ENCODE assay signal across 24 cellular contexts in genomic region chr13:29515372-29515771, GRCh38.
"Had no signal": no experiment of that assay in that cellular context is flagged by ENCODE, and none has a peak within 500 bp of the region (broad histone marks: within the 10 kb centered on the region; RNA-seq: fewer than 3 reads in every experiment).

No MANE protein-coding gene starts in this region.

- H3K27me3 Mint-ChIP-seq: activated CD4-positive, alpha-beta memory T cell treated with anti-CD3 and anti-CD28 coated beads for 36 hours; activated naive CD8-positive, alpha-beta T cell; memory B cell; stimulated activated naive B cell treated with anti-CD40 and anti-IgM and Interleukin-4, amounts not matched to agents 10 μg/mL and 1 μg/mL and 100 μg/mL, for 72 hours had no signal

- H3K4me1 Mint-ChIP-seq: endodermal cell; memory B cell; stimulated activated naive B cell treated with anti-CD40 and anti-IgM and Interleukin-4, amounts not matched to agents 10 μg/mL and 1 μg/mL and 100 μg/mL, for 72 hours had no signal

- H3K4me3 Mint-ChIP-seq: activated CD4-positive, alpha-beta memory T cell treated with anti-CD3 and anti-CD28 coated beads for 36 hours; activated naive CD8-positive, alpha-beta T cell; endodermal cell; memory B cell; nephron; stimulated activated naive B cell treated with anti-CD40 and anti-IgM and Interleukin-4, amounts not matched to agents 10 μg/mL and 1 μg/mL and 100 μg/mL, for 72 hours; T-helper 1 cell treated with Interleukin-12 subunit alpha and Interleukin-12 subunit beta and Interleukin-4 antibody, amounts not matched to agents 30 μg/mL and 1 μg/mL, for 36 hours had no signal

- H3K27me3 ChIP-seq: adrenal gland, ascending aorta, breast epithelium, colonic mucosa, heart left ventricle, right lobe of liver, upper lobe of right lung had no signal

- H3K4me1 ChIP-seq: adrenal gland, ascending aorta, breast epithelium, colonic mucosa, right lobe of liver, upper lobe of right lung had no signal

- H3K4me3 ChIP-seq: adrenal gland, ascending aorta, breast epithelium, colonic mucosa, heart left ventricle, right lobe of liver, thoracic aorta, upper lobe of right lung had no signal

- H3K27ac Mint-ChIP-seq: activated CD4-positive, alpha-beta memory T cell treated with anti-CD3 and anti-CD28 coated beads for 36 hours; activated naive CD8-positive, alpha-beta T cell; endodermal cell; memory B cell; nephron; stimulated activated naive B cell treated with anti-CD40 and anti-IgM and Interleukin-4, amounts not matched to agents 10 μg/mL and 1 μg/mL and 100 μg/mL, for 72 hours; T-helper 1 cell treated with Interleukin-12 subunit alpha and Interleukin-12 subunit beta and Interleukin-4 antibody, amounts not matched to agents 30 μg/mL and 1 μg/mL, for 36 hours had no signal

- H3K9me3 Mint-ChIP-seq: activated CD4-positive, alpha-beta memory T cell treated with anti-CD3 and anti-CD28 coated beads for 36 hours; endodermal cell; memory B cell; nephron; stimulated activated naive B cell treated with anti-CD40 and anti-IgM and Interleukin-4, amounts not matched to agents 10 μg/mL and 1 μg/mL and 100 μg/mL, for 72 hours; T-helper 1 cell treated with Interleukin-12 subunit alpha and Interleukin-12 subunit beta and Interleukin-4 antibody, amounts not matched to agents 30 μg/mL and 1 μg/mL, for 36 hours had no signal

- H3K36me3 ChIP-seq: adrenal gland, breast epithelium, colonic mucosa, right lobe of liver had no signal

- H3K9me3 ChIP-seq: adrenal gland, ascending aorta, breast epithelium, colonic mucosa, heart left ventricle, right lobe of liver, thoracic aorta, upper lobe of right lung had no signal

- DNase-seq: activated CD4-positive, alpha-beta memory T cell treated with anti-CD3 and anti-CD28 coated beads for 36 hours; activated CD4-positive, alpha-beta T cell treated with anti-CD3 and anti-CD28 coated beads for 4 hours; activated CD4-positive, CD25-positive, alpha-beta regulatory T cell; activated gamma-delta T cell treated with Interleukin-2 at 50 U/mL for 16 hours; adrenal gland; colonic mucosa; endodermal cell; heart left ventricle; right lobe of liver; small intestine; stimulated activated CD4-positive, alpha-beta T cell treated with anti-CD3 and anti-CD28 coated beads, Interleukin-2, amount 100 ng/mL, for 48 hours; stimulated activated CD8-positive, alpha-beta memory T cell treated with anti-CD3 and anti-CD28 coated beads, Interleukin-4, amount 100 ng/mL, for 48 hours; stimulated activated naive B cell treated with anti-CD40 and anti-IgM and Interleukin-4, amounts not matched to agents 10 μg/mL and 1 μg/mL and 100 μg/mL, for 72 hours; T1000 had no signal

- H3K27ac ChIP-seq: adrenal gland, ascending aorta, breast epithelium, colonic mucosa, epithelial cell of prostate, heart left ventricle, right lobe of liver, thoracic aorta, upper lobe of right lung had no signal

- FAIRE-seq: islet of Langerhans, small intestine had no signal

- ATAC-seq: heart left ventricle; stimulated activated naive B cell treated with anti-CD40 and anti-IgM and Interleukin-4, amounts not matched to agents 10 μg/mL and 1 μg/mL and 100 μg/mL, for 72 hours; upper lobe of right lung had no signal
